ENCODE assay signal across 27 cellular contexts in the genomic region with DNA sequence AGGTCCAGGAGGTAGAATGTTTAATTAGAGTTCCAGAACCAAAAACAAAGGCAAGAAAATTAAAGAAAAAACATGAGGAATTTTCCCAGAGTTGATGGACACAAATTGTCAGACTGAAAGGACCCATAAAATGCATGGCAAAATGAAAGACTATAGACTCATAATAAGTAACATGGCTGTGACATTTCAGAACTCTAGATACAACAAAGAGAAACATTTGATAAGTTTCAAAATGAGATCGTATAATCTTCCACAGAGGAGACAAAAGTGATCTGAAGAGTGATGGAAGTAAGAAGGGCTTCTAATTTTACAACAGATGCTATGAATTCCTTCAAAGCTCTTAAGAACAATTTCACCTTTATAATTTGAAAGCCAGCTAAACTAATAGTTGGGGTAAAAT. TPM values are rescaled to one million over a fixed set of nuclear protein-coding genes. Genes with fewer than 3 reads are reported as not detected.
DNase-seq lines count a peak whose midpoint lies in the region; ATAC-seq, FAIRE-seq and TF ChIP-seq lines count a peak whose summit lies in the region.
"Had no signal": no experiment of that assay in that cellular context is flagged by ENCODE, and none has a peak within 500 bp of the region (broad histone marks: within the 10 kb centered on the region; RNA-seq: fewer than 3 reads in every experiment).

No MANE protein-coding gene starts in this region.

- 36% methylated on average over 1 of the region's 1 CpG for WGBS in GM12878 (ENCODE audit: insufficient coverage, insufficient replicate concordance, low lambda C conversion rate, missing lambda C conversion rate)

- POLR2A ChIA-PET in CD4-positive, alpha-beta T cell (lab: Charles Lee) = no interaction called here
- POLR2A ChIA-PET in CD8-positive, alpha-beta T cell (lab: Charles Lee) = no interaction called here
- POLR2A ChIA-PET in GM12878 (lab: Charles Lee) = interaction anchor here (2.0 kb wide), 1 partner anchor 20 kb away, joined by 7 read pairs; the partner anchor contains the start of genes MBD5 and ORC4

- in situ Hi-C loops in GM12878 (cut with MboI) (no loop called here), brain microvascular endothelial cell (cut with HindIII; ENCODE audit: low pct_ligation_motif_present, low sequenced_read_pairs) (no loop called here)

- TF ChIP-seq POLR2A in GM12878 (IDR thresholded peaks at IDR 0.05; ENCODE audit: low read depth, low read length) = no peak

- H2AFZ ChIP-seq in GM12878 (ENCODE audit: control insufficient read depth, low read depth, low read length) = no peak overlapping the region

- no peak for DNase-seq in CD4-positive, alpha-beta T cell
- DNase-seq in CD8-positive, alpha-beta T cell = no peak
- DNase-seq in GM12878 (ENCODE audit: low read depth, low spot score) = no peak
- DNase-seq in memory B cell (ENCODE audit: low spot score in 2 of 2) = no peak
- no peak for DNase-seq in HuH-7 (ENCODE audit: low spot score)
- no peak for DNase-seq in brain microvascular endothelial cell
- DNase-seq: 8988T; ACHN; BE2C; C1 segment of cervical spinal cord; CD4-positive, CD25-positive, alpha-beta regulatory T cell; CD8-positive, alpha-beta memory T cell; COR-L47; DMS 273 treated with DMSO at 0.1 percent for 48 hours; DMS153; DMS53; DMS79; DND-41; EL; GDM1 had no signal

- peak overlapping the region; percentile 4 for H3K27ac Mint-ChIP-seq in CD4-positive, alpha-beta T cell
- peak overlapping the region; percentile 70 for H3K27ac Mint-ChIP-seq in CD8-positive, alpha-beta T cell
- H3K27ac Mint-ChIP-seq in memory B cell = peak overlapping the region; percentile 6
- H3K27ac Mint-ChIP-seq: CD14-positive monocyte had no signal

- peaks cover 72% of the 10 kb centered on the region for H3K36me3 Mint-ChIP-seq in CD4-positive, alpha-beta T cell (ENCODE audit: low read depth)
- peaks cover 54% of the 10 kb centered on the region for H3K36me3 Mint-ChIP-seq in CD8-positive, alpha-beta T cell
- H3K36me3 Mint-ChIP-seq in memory B cell = peaks cover 33% of the 10 kb centered on the region

- H3K9me3 ChIP-seq in CD4-positive, alpha-beta T cell (ENCODE audit: control insufficient read depth, low read length) = no peaks in the 10 kb centered on the region
- no peaks in the 10 kb centered on the region for H3K9me3 ChIP-seq in CD8-positive, alpha-beta T cell (ENCODE audit: low read length)
- peaks cover 10% of the 10 kb centered on the region; the same call in 2 of the 3 replicates for H3K9me3 ChIP-seq in GM12878 (replicated peaks; ENCODE audit: control insufficient read depth, insufficient read depth, low read length)
- H3K9me3 ChIP-seq: BE2C had no signal

- no peaks in the 10 kb centered on the region for H3K36me3 ChIP-seq in CD8-positive, alpha-beta T cell (ENCODE audit: insufficient read depth, low read length)
- H3K36me3 ChIP-seq in GM12878 (ENCODE audit: control insufficient read depth in 2 of 2, insufficient read depth in 2 of 2, low read length in 1 of 2) (peaks cover 0 to 3% of the 10 kb centered on the region in 2 experiments; a peak in 2 of 4 replicates), brain microvascular endothelial cell (replicated peaks) (no peaks in the 10 kb centered on the region)
- H3K36me3 ChIP-seq: BE2C had no signal

- SMC1A ChIA-PET in GM12878 (lab: Charles Lee; ENCODE audit: uncharacterized antibody, unreplicated experiment) = interaction anchor here (1.6 to 4.3 kb wide), 4 partner anchors 10 to 21 kb away, joined by 3 to 22 read pairs (median 6); partner anchors contain the start of genes MBD5 and ORC4

- intact Hi-C loops in CD4-positive, alpha-beta T cell (cut with DNase I, micrococcal nuclease) = no loop called here
- intact Hi-C loops in CD8-positive, alpha-beta T cell (cut with DNase I, micrococcal nuclease) = no loop called here
- intact Hi-C loops in GM12878 (cut with micrococcal nuclease; ENCODE audit: unreplicated experiment) = no loop called here

- H3K9ac ChIP-seq in GM12878 (ENCODE audit: control insufficient read depth, insufficient read depth, low read length) = no peak overlapping the region
- H3K9ac ChIP-seq: BLaER1 had no signal

- no peak overlapping the region for H3K4me3 ChIP-seq in CD8-positive, alpha-beta T cell (ENCODE audit: low read depth, low read length)
- no peak overlapping the region for H3K4me3 ChIP-seq in GM12878
- no peak overlapping the region for H3K4me3 ChIP-seq in brain microvascular endothelial cell (ENCODE audit: low read depth, low read length)
- H3K4me3 ChIP-seq: BLaER1 had no signal

- no peak overlapping the region for H3K27ac ChIP-seq in CD4-positive, alpha-beta T cell (ENCODE audit: low read depth, low read length)
- H3K27ac ChIP-seq in CD8-positive, alpha-beta T cell (ENCODE audit: low read depth, low read length) = no peak overlapping the region
- no peak overlapping the region for H3K27ac ChIP-seq in GM12878 (ENCODE audit: control insufficient read depth, insufficient read depth)
- no peak overlapping the region for H3K27ac ChIP-seq in brain microvascular endothelial cell
- H3K27ac ChIP-seq: BLaER1 had no signal

- no peaks in the 10 kb centered on the region for H4K20me1 ChIP-seq in GM12878 (ENCODE audit: control insufficient read depth, insufficient read depth)

- ATAC-seq in CD4-positive, alpha-beta T cell (ENCODE audit: poor library complexity) = no peak
- ATAC-seq in CD8-positive, alpha-beta T cell = no peak
- peak; percentile 45 for ATAC-seq in GM12878
- ATAC-seq in memory B cell (ENCODE audit: low read depth) = no peak
- ATAC-seq in esophagus mucosa = no peak
- no peak for ATAC-seq in HG03045 (IDR thresholded peaks at IDR 0.05; ENCODE audit: unreplicated experiment)

- no peak overlapping the region for H3K4me3 Mint-ChIP-seq in CD4-positive, alpha-beta T cell
- no peak overlapping the region for H3K4me3 Mint-ChIP-seq in CD8-positive, alpha-beta T cell
- H3K4me3 Mint-ChIP-seq in memory B cell = no peak overlapping the region
- H3K4me3 Mint-ChIP-seq: CD14-positive monocyte; CD4-positive, CD25-positive, alpha-beta regulatory T cell had no signal

- BruUV-seq in GM12878 (replicated peaks; lab: Mats Ljungman, UMichigan) = no TSS peak

- TF ChIP-seq EP300 in GM12878 (IDR thresholded peaks at IDR 0.05; ENCODE audit: borderline replicate concordance in 1 of 2, control insufficient read depth in 1 of 2, low read depth in 2 of 2, low read length in 2 of 2) = no peak

- TF ChIP-seq RAD21 in GM12878 (IDR thresholded peaks at IDR 0.05; ENCODE audit: insufficient read depth, low read depth, low read length) = no peak

- no peaks in the 10 kb centered on the region for H3K27me3 Mint-ChIP-seq in CD4-positive, alpha-beta T cell
- no peaks in the 10 kb centered on the region for H3K27me3 Mint-ChIP-seq in CD8-positive, alpha-beta T cell (ENCODE audit: low read depth)
- H3K27me3 Mint-ChIP-seq in memory B cell = no peaks in the 10 kb centered on the region
- H3K27me3 Mint-ChIP-seq: CD4-positive, CD25-positive, alpha-beta regulatory T cell had no signal

- H3K4me2 ChIP-seq in GM12878 (ENCODE audit: control insufficient read depth, insufficient read depth) = no peak overlapping the region
- H3K4me2 ChIP-seq: BLaER1 had no signal

- peaks cover 9% of the 10 kb centered on the region for H3K9me3 Mint-ChIP-seq in CD4-positive, alpha-beta T cell
- peaks cover 21% of the 10 kb centered on the region for H3K9me3 Mint-ChIP-seq in CD8-positive, alpha-beta T cell
- peaks cover 12% of the 10 kb centered on the region for H3K9me3 Mint-ChIP-seq in memory B cell

- CTCF ChIA-PET in CD4-positive, alpha-beta T cell (lab: Charles Lee) = no interaction called here
- CTCF ChIA-PET in CD8-positive, alpha-beta T cell (lab: Charles Lee) = no interaction called here
- CTCF ChIA-PET in GM12878 (lab: Yijun Ruan, JAX) = interaction anchor here (3.1 kb wide), 1 partner anchor 10 kb away, joined by 17 read pairs; no protein-coding TSS in a partner anchor

- RAD21 ChIA-PET in GM12878 (lab: Charles Lee; ENCODE audit: unreplicated experiment) = interaction anchor here (1.7 to 3.1 kb wide), 3 partner anchors 10 to 509 kb away, joined by 5 to 13 read pairs (median 7); no protein-coding TSS in a partner anchor

- H3K27me3 ChIP-seq in CD4-positive, alpha-beta T cell (ENCODE audit: control insufficient read depth, insufficient read depth, low read length) = no peaks in the 10 kb centered on the region
- no peaks in the 10 kb centered on the region for H3K27me3 ChIP-seq in CD8-positive, alpha-beta T cell (ENCODE audit: insufficient read depth, low read length)
- no peaks in the 10 kb centered on the region for H3K27me3 ChIP-seq in GM12878 (replicated peaks in 1 of 2; ENCODE audit: control insufficient read depth in 2 of 2, insufficient read depth in 2 of 2, low read length in 1 of 2)
- H3K27me3 ChIP-seq in brain microvascular endothelial cell (replicated peaks) = no peaks in the 10 kb centered on the region
- H3K27me3 ChIP-seq: BE2C, BLaER1 had no signal

- no peak for TF ChIP-seq CTCF in CD4-positive, alpha-beta T cell (IDR thresholded peaks at IDR 0.05)
- TF ChIP-seq CTCF in CD8-positive, alpha-beta T cell (IDR thresholded peaks at IDR 0.05) = no peak
- TF ChIP-seq CTCF in GM12878 (IDR thresholded peaks at IDR 0.05 in 2 of 3, conservative IDR thresholded peaks at IDR 0.05 in 1 of 3; ENCODE audit: control insufficient read depth in 2 of 3, extremely low read depth in 1 of 3, insufficient read depth in 1 of 3, low read depth in 3 of 3, low read length in 3 of 3) (no peak), brain microvascular endothelial cell (IDR thresholded peaks at IDR 0.05; ENCODE audit: low read depth, low read length, missing control alignments) (no peak)

- peaks cover 4% of the 10 kb centered on the region for H3K4me1 ChIP-seq in CD8-positive, alpha-beta T cell (ENCODE audit: insufficient read depth, low read length)
- H3K4me1 ChIP-seq in GM12878 (ENCODE audit: control insufficient read depth, insufficient read depth, low read length) = no peaks in the 10 kb centered on the region
- H3K4me1 ChIP-seq: BE2C, BLaER1 had no signal

- no peak for FAIRE-seq in GM12878 (lab: Jason Lieb, UNC)
- FAIRE-seq: A204.1, GM12891, GM19239 had no signal

- H3K79me2 ChIP-seq in GM12878 (ENCODE audit: control insufficient read depth, insufficient read depth, low read length) = peaks cover 7% of the 10 kb centered on the region

- H3K4me1 Mint-ChIP-seq in CD4-positive, alpha-beta T cell (ENCODE audit: low read depth) = peaks cover 73% of the 10 kb centered on the region
- H3K4me1 Mint-ChIP-seq in CD8-positive, alpha-beta T cell (ENCODE audit: low read depth) = peaks cover 53% of the 10 kb centered on the region
- H3K4me1 Mint-ChIP-seq in memory B cell = peaks cover 13% of the 10 kb centered on the region
- H3K4me1 Mint-ChIP-seq: CD14-positive monocyte had no signal

RNA-seq across cellular contexts. Expression of gene ORC4, which starts 20.4 kb away (rescaled TPM):
- 10 to 100 TPM; 29.4 to 33.9 TPM for total RNA-seq in CD4-positive, alpha-beta T cell
- 10 to 100 TPM; 28.5 to 29.9 TPM for total RNA-seq in CD8-positive, alpha-beta T cell
- 192 and 216 TPM in 2 replicates for total RNA-seq in GM12878 (2013; cell fraction: nucleolus; rRNA removed)
- total RNA-seq in GM12878 (2014; rRNA removed) (25.7 and 27.2 TPM in 2 replicates), GM12878 (2014; rRNA removed; fragmentation: Illumina TruSeq; extraction: Trizol) (32.9 and 35.6 TPM in 2 replicates), GM12878 (2021) (36.6 and 38.2 TPM in 2 replicates), esophagus mucosa (24.0 TPM)
- 6.7 TPM for polyA plus RNA-seq in GM12878 (2011; ENCODE audit: low read depth)
- polyA plus RNA-seq in GM12878 (2011; rRNA removed) (55.9 and 98.2 TPM in 2 replicates), GM12878 (2014; fragmentation: Illumina TruSeq; extraction: Trizol) (56.7 and 74.2 TPM in 2 replicates), GM12878 (2014; fragmentation: Nextera tagmentation; extraction: Ambion mirVana) (10 to 100 TPM; 31.3 to 71.3 TPM), GM12878 (2014; rRNA removed) (32.0 and 48.3 TPM in 2 replicates), GM12878 (2016; fragmentation: Nextera tagmentation; extraction: Ambion mirVana) (10 to 100 TPM; 62.3 to 65.5 TPM)
- polyA plus RNA-seq in GM12878 (2011; cell fraction: cytosol; rRNA removed) = 12.6 and 33.1 TPM in 2 replicates
- polyA plus RNA-seq in GM12878 (2011; cell fraction: nucleus; rRNA removed) = 32.5 and 43.1 TPM in 2 replicates
- polyA plus RNA-seq in GM12878 (2012) = 17.9 and 29.9 TPM in 2 replicates
- polyA minus RNA-seq in GM12878 (2011; rRNA and poly(A)+ RNA removed) = 24.7 and 35.3 TPM in 2 replicates
- 16.2 and 18.5 TPM in 2 replicates for polyA minus RNA-seq in GM12878 (2011; cell fraction: cytosol; rRNA and poly(A)+ RNA removed)
- 45.8 and 75.0 TPM in 2 replicates for polyA minus RNA-seq in GM12878 (2011; cell fraction: nucleus; rRNA and poly(A)+ RNA removed)

RNA-seq across cellular contexts. Expression of gene MBD5, which starts 20.8 kb away (rescaled TPM):
- 10 to 100 TPM; 49.8 to 52.9 TPM for total RNA-seq in CD4-positive, alpha-beta T cell
- total RNA-seq in CD8-positive, alpha-beta T cell = 10 to 100 TPM; 39.7 to 51.0 TPM
- 608 and 633 TPM in 2 replicates for total RNA-seq in GM12878 (2013; cell fraction: nucleolus; rRNA removed)
- total RNA-seq in GM12878 (2014; rRNA removed) = 23.0 and 24.8 TPM in 2 replicates
- 27.4 and 34.2 TPM in 2 replicates for total RNA-seq in GM12878 (2014; rRNA removed; fragmentation: Illumina TruSeq; extraction: Trizol)
- total RNA-seq in GM12878 (2021) = 35.5 and 38.0 TPM in 2 replicates
- 19.0 TPM for polyA plus RNA-seq in GM12878 (2011; ENCODE audit: low read depth)
- polyA plus RNA-seq in GM12878 (2011; rRNA removed) = 58.0 and 71.0 TPM in 2 replicates
- polyA plus RNA-seq in GM12878 (2011; cell fraction: cytosol; rRNA removed) = 23.0 and 24.2 TPM in 2 replicates
- polyA plus RNA-seq in GM12878 (2011; cell fraction: nucleus; rRNA removed) = 63.2 and 80.7 TPM in 2 replicates
- 17.0 and 22.3 TPM in 2 replicates for polyA plus RNA-seq in GM12878 (2012)
- 19.1 and 26.5 TPM in 2 replicates for polyA plus RNA-seq in GM12878 (2014; fragmentation: Illumina TruSeq; extraction: Trizol)
- polyA plus RNA-seq in GM12878 (2014; fragmentation: Nextera tagmentation; extraction: Ambion mirVana) = 1 to 10 TPM; 7.4 to 9.2 TPM
- 15.8 and 17.7 TPM in 2 replicates for polyA plus RNA-seq in GM12878 (2014; rRNA removed)
- polyA plus RNA-seq in GM12878 (2016; fragmentation: Nextera tagmentation; extraction: Ambion mirVana) = 10 to 100 TPM; 19.3 to 23.6 TPM
- 170 and 171 TPM in 2 replicates for polyA minus RNA-seq in GM12878 (2011; rRNA and poly(A)+ RNA removed)
- polyA minus RNA-seq in GM12878 (2011; cell fraction: cytosol; rRNA and poly(A)+ RNA removed) = 11.1 and 24.5 TPM in 2 replicates
- 432 and 827 TPM in 2 replicates for polyA minus RNA-seq in GM12878 (2011; cell fraction: nucleus; rRNA and poly(A)+ RNA removed)
- 19.3 TPM for total RNA-seq in esophagus mucosa

Comparison
In these comparisons a context has a peak if more than half of its experiments do, and no peak if none do; other contexts are left out.
1. H3K27ac Mint-ChIP-seq: peak in every context shown above with its lines; median percentile 70 in CD8-positive, alpha-beta T cell; 6 in memory B cell; 4 in CD4-positive, alpha-beta T cell.